Comparison of ENCODE assay signal across 1 cellular context in the genomic region with DNA sequence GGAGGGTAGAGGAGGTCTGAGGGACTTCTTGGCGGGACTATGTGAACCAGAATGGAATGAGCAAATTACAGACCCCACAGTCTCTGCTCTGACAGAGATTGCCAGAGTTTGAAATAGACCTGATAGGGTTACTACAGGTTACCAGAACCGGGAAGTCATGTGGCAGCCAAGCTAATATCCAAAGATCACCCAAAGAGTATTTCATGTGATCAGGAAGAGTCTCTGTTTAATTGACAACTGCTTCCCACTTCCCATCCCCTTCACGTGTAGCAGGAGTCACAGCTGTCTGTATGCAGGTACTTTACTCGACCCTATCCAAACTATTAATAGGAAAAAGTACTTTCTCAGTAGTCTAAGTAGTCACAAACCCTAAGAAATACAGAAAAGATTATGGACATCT.
TF ChIP-seq lines count a peak whose summit lies in the region.

No MANE protein-coding gene starts in this region.

TF ChIP-seq in GM23338, 12 proteins besides CTCF, POLR2A, EP300 and RAD21 (continued from another document):
- TF ChIP-seq, protein P1, sequence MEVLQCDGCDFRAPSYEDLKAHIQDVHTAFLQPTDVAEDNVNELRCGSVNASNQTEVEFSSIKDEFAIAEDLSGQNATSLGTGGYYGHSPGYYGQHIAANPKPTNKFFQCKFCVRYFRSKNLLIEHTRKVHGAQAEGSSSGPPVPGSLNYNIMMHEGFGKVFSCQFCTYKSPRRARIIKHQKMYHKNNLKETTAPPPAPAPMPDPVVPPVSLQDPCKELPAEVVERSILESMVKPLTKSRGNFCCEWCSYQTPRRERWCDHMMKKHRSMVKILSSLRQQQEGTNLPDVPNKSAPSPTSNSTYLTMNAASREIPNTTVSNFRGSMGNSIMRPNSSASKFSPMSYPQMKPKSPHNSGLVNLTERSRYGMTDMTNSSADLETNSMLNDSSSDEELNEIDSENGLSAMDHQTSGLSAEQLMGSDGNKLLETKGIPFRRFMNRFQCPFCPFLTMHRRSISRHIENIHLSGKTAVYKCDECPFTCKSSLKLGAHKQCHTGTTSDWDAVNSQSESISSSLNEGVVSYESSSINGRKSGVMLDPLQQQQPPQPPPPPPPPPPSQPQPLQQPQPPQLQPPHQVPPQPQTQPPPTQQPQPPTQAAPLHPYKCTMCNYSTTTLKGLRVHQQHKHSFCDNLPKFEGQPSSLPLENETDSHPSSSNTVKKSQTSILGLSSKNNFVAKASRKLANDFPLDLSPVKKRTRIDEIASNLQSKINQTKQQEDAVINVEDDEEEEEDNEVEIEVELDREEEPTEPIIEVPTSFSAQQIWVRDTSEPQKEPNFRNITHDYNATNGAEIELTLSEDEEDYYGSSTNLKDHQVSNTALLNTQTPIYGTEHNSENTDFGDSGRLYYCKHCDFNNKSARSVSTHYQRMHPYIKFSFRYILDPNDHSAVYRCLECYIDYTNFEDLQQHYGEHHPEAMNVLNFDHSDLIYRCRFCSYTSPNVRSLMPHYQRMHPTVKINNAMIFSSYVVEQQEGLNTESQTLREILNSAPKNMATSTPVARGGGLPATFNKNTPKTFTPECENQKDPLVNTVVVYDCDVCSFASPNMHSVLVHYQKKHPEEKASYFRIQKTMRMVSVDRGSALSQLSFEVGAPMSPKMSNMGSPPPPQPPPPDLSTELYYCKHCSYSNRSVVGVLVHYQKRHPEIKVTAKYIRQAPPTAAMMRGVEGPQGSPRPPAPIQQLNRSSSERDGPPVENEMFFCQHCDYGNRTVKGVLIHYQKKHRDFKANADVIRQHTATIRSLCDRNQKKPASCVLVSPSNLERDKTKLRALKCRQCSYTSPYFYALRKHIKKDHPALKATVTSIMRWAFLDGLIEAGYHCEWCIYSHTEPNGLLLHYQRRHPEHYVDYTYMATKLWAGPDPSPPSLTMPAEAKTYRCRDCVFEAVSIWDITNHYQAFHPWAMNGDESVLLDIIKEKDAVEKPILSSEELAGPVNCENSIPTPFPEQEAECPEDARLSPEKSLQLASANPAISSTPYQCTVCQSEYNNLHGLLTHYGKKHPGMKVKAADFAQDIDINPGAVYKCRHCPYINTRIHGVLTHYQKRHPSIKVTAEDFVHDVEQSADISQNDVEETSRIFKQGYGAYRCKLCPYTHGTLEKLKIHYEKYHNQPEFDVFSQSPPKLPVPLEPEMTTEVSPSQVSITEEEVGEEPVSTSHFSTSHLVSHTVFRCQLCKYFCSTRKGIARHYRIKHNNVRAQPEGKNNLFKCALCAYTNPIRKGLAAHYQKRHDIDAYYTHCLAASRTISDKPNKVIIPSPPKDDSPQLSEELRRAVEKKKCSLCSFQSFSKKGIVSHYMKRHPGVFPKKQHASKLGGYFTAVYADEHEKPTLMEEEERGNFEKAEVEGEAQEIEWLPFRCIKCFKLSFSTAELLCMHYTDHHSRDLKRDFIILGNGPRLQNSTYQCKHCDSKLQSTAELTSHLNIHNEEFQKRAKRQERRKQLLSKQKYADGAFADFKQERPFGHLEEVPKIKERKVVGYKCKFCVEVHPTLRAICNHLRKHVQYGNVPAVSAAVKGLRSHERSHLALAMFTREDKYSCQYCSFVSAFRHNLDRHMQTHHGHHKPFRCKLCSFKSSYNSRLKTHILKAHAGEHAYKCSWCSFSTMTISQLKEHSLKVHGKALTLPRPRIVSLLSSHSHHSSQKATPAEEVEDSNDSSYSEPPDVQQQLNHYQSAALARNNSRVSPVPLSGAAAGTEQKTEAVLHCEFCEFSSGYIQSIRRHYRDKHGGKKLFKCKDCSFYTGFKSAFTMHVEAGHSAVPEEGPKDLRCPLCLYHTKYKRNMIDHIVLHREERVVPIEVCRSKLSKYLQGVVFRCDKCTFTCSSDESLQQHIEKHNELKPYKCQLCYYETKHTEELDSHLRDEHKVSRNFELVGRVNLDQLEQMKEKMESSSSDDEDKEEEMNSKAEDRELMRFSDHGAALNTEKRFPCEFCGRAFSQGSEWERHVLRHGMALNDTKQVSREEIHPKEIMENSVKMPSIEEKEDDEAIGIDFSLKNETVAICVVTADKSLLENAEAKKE (CRISPR knock-in tag; IDR thresholded peaks at IDR 0.05): no peak
- TF ChIP-seq EZH2phosphoT487 (IDR thresholded peaks at IDR 0.05; ENCODE audit: unreplicated experiment) (no peak), ZNF331 (CRISPR knock-in tag; IDR thresholded peaks at IDR 0.05; ENCODE audit: low read depth) (no peak), NANOG (IDR thresholded peaks at IDR 0.05; ENCODE audit: borderline replicate concordance) (no peak), ZNF114 (CRISPR knock-in tag; IDR thresholded peaks at IDR 0.05) (no peak)
